ENCODE assay signal across 20 cellular contexts in the genomic region with DNA sequence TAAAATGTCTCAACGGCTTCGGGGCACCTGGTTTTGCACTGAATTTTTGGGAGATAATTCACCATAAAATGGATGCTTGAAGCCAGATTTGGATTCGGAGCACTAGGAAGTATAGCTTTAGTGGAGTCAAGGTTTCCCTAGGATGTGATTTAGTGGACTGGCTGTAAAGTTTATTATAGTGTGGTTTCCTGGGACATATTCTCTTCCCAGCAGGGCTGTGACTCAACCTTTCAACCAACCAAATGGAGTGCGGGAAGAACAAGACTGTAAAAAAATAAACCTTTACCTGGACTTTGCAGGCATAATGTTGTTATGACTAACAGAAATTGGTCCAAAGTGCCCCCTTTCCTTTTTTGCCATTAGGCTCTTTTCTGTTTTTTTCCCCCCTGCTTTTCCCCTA.
"Had no signal": no experiment of that assay in that cellular context is flagged by ENCODE, and none has a peak within 500 bp of the region (broad histone marks: within the 10 kb centered on the region; RNA-seq: fewer than 3 reads in every experiment).

No MANE protein-coding gene starts in this region.

- H3K27ac Mint-ChIP-seq: activated CD8-positive, alpha-beta T cell treated with anti-CD3 and anti-CD28 coated beads, Interleukin-2, amount 10 ng/mL, durations not matched to agents 7 days and 5 days; activated naive CD8-positive, alpha-beta T cell treated with anti-CD3 and anti-CD28 coated beads, Interleukin-2, amount 10 ng/mL, durations not matched to agents 7 days and 5 days; stimulated activated naive B cell treated with anti-CD40 and anti-IgM and Interleukin-4, amounts not matched to agents 10 μg/mL and 1 μg/mL and 100 μg/mL, for 72 hours; WTC11 had no signal

- H3K36me3 Mint-ChIP-seq: activated naive CD8-positive, alpha-beta T cell treated with anti-CD3 and anti-CD28 coated beads, Interleukin-2, amount 10 ng/mL, durations not matched to agents 7 days and 5 days; naive B cell; stimulated activated naive B cell treated with anti-CD40 and anti-IgM and Interleukin-4, amounts not matched to agents 10 μg/mL and 1 μg/mL and 100 μg/mL, for 72 hours; WTC11 had no signal

- H3K4me1 Mint-ChIP-seq: activated naive CD8-positive, alpha-beta T cell treated with anti-CD3 and anti-CD28 coated beads, Interleukin-2, amount 10 ng/mL, durations not matched to agents 7 days and 5 days; naive B cell; stimulated activated naive B cell treated with anti-CD40 and anti-IgM and Interleukin-4, amounts not matched to agents 10 μg/mL and 1 μg/mL and 100 μg/mL, for 72 hours had no signal

- H3K27me3 ChIP-seq: cardiac muscle cell, right atrium auricular region, spleen, transverse colon had no signal

- H3K4me3 ChIP-seq: cardiac muscle cell, coronary artery, lower lobe of right lung, right atrium auricular region, spleen, transverse colon had no signal

- H3K27ac ChIP-seq: cardiac muscle cell, coronary artery, lower lobe of right lung, right atrium auricular region, spleen, transverse colon had no signal

- H3K27me3 Mint-ChIP-seq: stimulated activated naive B cell treated with anti-CD40 and anti-IgM and Interleukin-4, amounts not matched to agents 10 μg/mL and 1 μg/mL and 100 μg/mL, for 72 hours had no signal

- H3K4me3 Mint-ChIP-seq: activated CD8-positive, alpha-beta T cell treated with anti-CD3 and anti-CD28 coated beads, Interleukin-2, amount 10 ng/mL, durations not matched to agents 7 days and 5 days; activated naive CD8-positive, alpha-beta T cell treated with anti-CD3 and anti-CD28 coated beads, Interleukin-2, amount 10 ng/mL, durations not matched to agents 7 days and 5 days; naive B cell; stimulated activated naive B cell treated with anti-CD40 and anti-IgM and Interleukin-4, amounts not matched to agents 10 μg/mL and 1 μg/mL and 100 μg/mL, for 72 hours; WTC11 had no signal

- DNase-seq: activated CD4-positive, alpha-beta T cell treated with anti-CD3 and anti-CD28 coated beads for 48 hours; activated CD8-positive, alpha-beta memory T cell treated with anti-CD3 and anti-CD28 coated beads, Interleukin-2, amount 50 U/mL, for 48 hours; activated CD8-positive, alpha-beta T cell treated with anti-CD3 and anti-CD28 coated beads, Interleukin-2, amount 10 ng/mL, durations not matched to agents 7 days and 5 days; activated naive CD8-positive, alpha-beta T cell treated with anti-CD3 and anti-CD28 coated beads, Interleukin-2, amount 10 ng/mL, durations not matched to agents 7 days and 5 days; aorta; effector CD8-positive, alpha-beta T cell; hypothalamus; lower lobe of right lung; midbrain; naive B cell; posterior cingulate gyrus; spleen; stimulated activated CD4-positive, alpha-beta T cell treated with anti-CD3 and anti-CD28 coated beads, Interleukin-1b, Interleukin-23, amount 100 ng/mL, for 48 hours; stimulated activated naive B cell treated with anti-CD40 and anti-IgM and Interleukin-4, amounts not matched to agents 10 μg/mL and 1 μg/mL and 100 μg/mL, for 72 hours; substantia nigra; transverse colon had no signal

- H3K9me3 ChIP-seq: lower lobe of right lung, right atrium auricular region, spleen, transverse colon had no signal

- ATAC-seq: activated CD8-positive, alpha-beta T cell treated with anti-CD3 and anti-CD28 coated beads, Interleukin-2, amount 10 ng/mL, durations not matched to agents 7 days and 5 days; lower lobe of right lung; stimulated activated naive B cell treated with anti-CD40 and anti-IgM and Interleukin-4, amounts not matched to agents 10 μg/mL and 1 μg/mL and 100 μg/mL, for 72 hours; WTC11 had no signal

- H3K36me3 ChIP-seq: cardiac muscle cell, lower lobe of right lung, right atrium auricular region, spleen, transverse colon had no signal

- H3K4me1 ChIP-seq: lower lobe of right lung, right atrium auricular region, spleen had no signal

- H3K9me3 Mint-ChIP-seq: activated naive CD8-positive, alpha-beta T cell treated with anti-CD3 and anti-CD28 coated beads, Interleukin-2, amount 10 ng/mL, durations not matched to agents 7 days and 5 days; stimulated activated naive B cell treated with anti-CD40 and anti-IgM and Interleukin-4, amounts not matched to agents 10 μg/mL and 1 μg/mL and 100 μg/mL, for 72 hours; WTC11 had no signal
